Comparison of ENCODE assay signal across 12 cellular contexts in genomic region chr7:132142006-132142405, GRCh38.
DNase-seq lines count a peak whose midpoint lies in the region; ATAC-seq and TF ChIP-seq lines count a peak whose summit lies in the region.
"Had no signal": no experiment of that assay in that cellular context is flagged by ENCODE, and none has a peak within 500 bp of the region (broad histone marks: within the 10 kb centered on the region; RNA-seq: fewer than 3 reads in every experiment).

No MANE protein-coding gene starts in this region.

- intact Hi-C loops in ascending aorta (cut with DNase I): no loop called here

- H3K79me2 ChIP-seq in mesendoderm (ENCODE audit: control insufficient read depth, insufficient read depth, low read length): no peaks in the 10 kb centered on the region

- no peak overlapping the region for H3K9ac ChIP-seq in mesendoderm (ENCODE audit: low read length)

- in situ Hi-C loops in HAP-1 (cut with MboI; ENCODE audit: low sequenced_read_pairs): no loop called here

- H3K18ac ChIP-seq in mesendoderm (ENCODE audit: low read length): no peak overlapping the region

- no peak overlapping the region for H3K4ac ChIP-seq in mesendoderm (ENCODE audit: low read depth, low read length)

- no peak overlapping the region for H3K4me3 ChIP-seq in HEK293 (ENCODE audit: low read depth, low read length)
- no peak overlapping the region for H3K4me3 ChIP-seq in ascending aorta
- no peak overlapping the region for H3K4me3 ChIP-seq in mesendoderm (ENCODE audit: low read length)
- no peak overlapping the region for H3K4me3 ChIP-seq in HAP-1
- H3K4me3 ChIP-seq: A549 had no signal

- H2BK120ac ChIP-seq in mesendoderm (ENCODE audit: low read depth, low read length): no peak overlapping the region

- H2AK5ac ChIP-seq in mesendoderm (ENCODE audit: low read length): no peak overlapping the region

- H4K5ac ChIP-seq in mesendoderm (ENCODE audit: low read length): no peak overlapping the region

- no CpG with 5 or more reads among the region's 3 CpGs for WGBS in mesendoderm (ENCODE audit: extremely low coverage, insufficient coverage, low lambda C conversion rate)

- H3K4me2 ChIP-seq in mesendoderm (ENCODE audit: low read length): no peak overlapping the region
- H3K4me2 ChIP-seq: A549 had no signal

- ATAC-seq in HG02973 (IDR thresholded peaks at IDR 0.05; ENCODE audit: unreplicated experiment): no peak
- ATAC-seq: A549 had no signal

- no peak overlapping the region for H2BK5ac ChIP-seq in mesendoderm (ENCODE audit: low read length)

- H3K9me3 ChIP-seq in HEK293 (ENCODE audit: control insufficient read depth, insufficient read depth, low read depth, low read length): no peaks in the 10 kb centered on the region
- no peaks in the 10 kb centered on the region for H3K9me3 ChIP-seq in ascending aorta
- no peaks in the 10 kb centered on the region for H3K9me3 ChIP-seq in HAP-1
- H3K9me3 ChIP-seq: A549, Caco-2 had no signal

- H4K8ac ChIP-seq in mesendoderm (ENCODE audit: low read depth, low read length): no peak overlapping the region

- H3K56ac ChIP-seq in mesendoderm (ENCODE audit: low read length): no peak overlapping the region

- no peak for DNase-seq in ascending aorta (ENCODE audit: low spot score in 2 of 2)
- peak; percentile 13 for DNase-seq in mesendoderm
- DNase-seq in HAP-1 (ENCODE audit: low spot score in 2 of 2): no peak
- no peak for DNase-seq in effector CD8-positive, alpha-beta T cell (lab: John Stamatoyannopoulos, UW)
- DNase-seq: Caco-2; CD8-positive, alpha-beta memory T cell; DND-41; GF-D8; H7 had no signal

- no peaks in the 10 kb centered on the region for H3K27me3 ChIP-seq in ascending aorta
- no peaks in the 10 kb centered on the region for H3K27me3 ChIP-seq in mesendoderm (ENCODE audit: insufficient read depth, low read length, poor library complexity)
- no peaks in the 10 kb centered on the region for H3K27me3 ChIP-seq in HAP-1 (ENCODE audit: low read depth)

- no peak overlapping the region for H2BK15ac ChIP-seq in mesendoderm (replicated peaks; ENCODE audit: low read depth)

- no peak for TF ChIP-seq CTCF in HEK293 (tag by site-specific recombination; IDR thresholded peaks at IDR 0.05)
- no peak for TF ChIP-seq CTCF in ascending aorta (IDR thresholded peaks at IDR 0.05)

- no peaks in the 10 kb centered on the region for H3K79me1 ChIP-seq in mesendoderm (ENCODE audit: low read length)

- H3K36me3 ChIP-seq in HEK293 (ENCODE audit: control insufficient read depth in 2 of 2, insufficient read depth in 1 of 2, low read length in 2 of 2) (no peaks in the 10 kb centered on the region), ascending aorta (peaks cover 0 to 2% of the 10 kb centered on the region in 2 donors), mesendoderm (ENCODE audit: control insufficient read depth, insufficient read depth, low read length) (no peaks in the 10 kb centered on the region), HAP-1 (replicated peaks) (no peaks in the 10 kb centered on the region)

- CTCF ChIA-PET in HEK293 (lab: Yijun Ruan, JAX): no interaction called here

- 0 out of 2 replicates have a peak, but pooled peaks cover 2% of the 10 kb centered on the region for H3K4me1 ChIP-seq in HEK293 (ENCODE audit: control insufficient read depth, insufficient read depth, low read length)
- peaks cover 0 to 24% of the 10 kb centered on the region in 2 donors for H3K4me1 ChIP-seq in ascending aorta
- peaks cover 9% of the 10 kb centered on the region for H3K4me1 ChIP-seq in mesendoderm (ENCODE audit: control insufficient read depth, low read depth, low read length)
- H3K4me1 ChIP-seq in HAP-1: no peaks in the 10 kb centered on the region
- H3K4me1 ChIP-seq: Caco-2 had no signal

- POLR2A ChIA-PET in HEK293 (lab: Yijun Ruan, JAX): no interaction called here

- no peak overlapping the region for H3K23ac ChIP-seq in mesendoderm (ENCODE audit: low read length)

- H3K27ac ChIP-seq in HEK293 (ENCODE audit: extremely low read depth, low read depth, low read length) (no peak overlapping the region), ascending aorta (peak overlapping the region; percentile 21 to 63), mesendoderm (ENCODE audit: low read depth, low read length) (no peak overlapping the region)

TF ChIP-seq in HEK293, 187 proteins besides CTCF, POLR2A, EP300 and RAD21:
- TF ChIP-seq PBX3 (CRISPR knock-in tag; IDR thresholded peaks at IDR 0.05) (no peak), HOXC10 (CRISPR knock-in tag; IDR thresholded peaks at IDR 0.05) (no peak), ZNF837 (tag by site-specific recombination; IDR thresholded peaks at IDR 0.05) (no peak), ZBTB11 (tag by site-specific recombination; conservative IDR thresholded peaks at IDR 0.05; ENCODE audit: low read depth) (no peak), ZIC2 (tag by site-specific recombination; IDR thresholded peaks at IDR 0.05) (0 out of 2 replicates have a peak, but pooled peaks have one; percentile 9), ZNF777 (tag by site-specific recombination; IDR thresholded peaks at IDR 0.05; ENCODE audit: borderline replicate concordance) (no peak)

Comparison
In these comparisons a context has a peak if more than half of its experiments do, and no peak if none do; other contexts are left out.
1. H3K27ac ChIP-seq: peak in ascending aorta (2 of 2); none in HEK293 (single experiment) and mesendoderm (single experiment).